Comparison of ENCODE assay signal across 9 cellular contexts in the genomic region with DNA sequence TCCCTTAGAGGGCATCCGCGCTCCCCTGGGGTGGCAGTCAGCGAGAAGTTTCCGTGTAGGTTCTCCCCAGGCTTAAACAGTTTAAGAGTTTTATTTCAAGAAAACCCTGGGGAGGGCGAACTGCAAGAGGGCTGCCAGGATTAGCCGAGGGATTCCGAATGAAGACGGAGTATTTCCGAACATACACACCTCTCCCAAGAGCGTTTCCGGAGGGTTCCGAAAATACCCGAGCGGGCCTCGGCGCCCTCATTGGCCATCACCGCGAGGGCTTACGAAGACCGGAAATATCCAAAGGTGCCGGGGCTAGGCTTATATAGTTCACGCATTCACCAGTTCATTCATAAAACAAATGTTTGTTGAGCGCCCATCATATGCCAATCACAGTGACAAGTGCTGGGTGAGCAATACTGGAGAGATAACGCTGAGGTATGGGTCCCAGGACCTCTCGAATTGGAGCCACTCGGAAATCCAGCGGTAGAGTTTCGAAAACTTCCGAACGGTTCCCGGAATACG. TPM values are rescaled to one million over a fixed set of nuclear protein-coding genes. Genes with fewer than 3 reads are reported as not detected.
DNase-seq lines count a peak whose midpoint lies in the region; ATAC-seq, FAIRE-seq and TF ChIP-seq lines count a peak whose summit lies in the region.
"Had no signal": no experiment of that assay in that cellular context is flagged by ENCODE, and none has a peak within 500 bp of the region (broad histone marks: within the 10 kb centered on the region; RNA-seq: fewer than 3 reads in every experiment).

No MANE protein-coding gene starts in this region.

- H3K9ac ChIP-seq in H1 (replicated peaks in 1 of 4; ENCODE audit: extremely low read depth in 1 of 4, low read depth in 3 of 4, low read length in 3 of 4): peak overlapping the region in 3 of 4 experiments; percentile 80 to 93 (median 85); a peak in 6 of 7 replicates
- peak overlapping the region; percentile 98 for H3K9ac ChIP-seq in mesenchymal stem cell (ENCODE audit: low read length)

- TF ChIP-seq EP300 in H1 (IDR thresholded peaks at IDR 0.05; ENCODE audit: borderline replicate concordance in 1 of 2, low read depth in 2 of 2, low read length in 2 of 2): no peak

- H3K27ac ChIP-seq in CD4-positive, alpha-beta T cell (ENCODE audit: low read depth, low read length): peak overlapping the region; percentile 72
- H3K27ac ChIP-seq in H1 (ENCODE audit: low read depth, low read length) (peak overlapping the region; percentile 86; the same call in 1 of the 2 replicates), mesenchymal stem cell (ENCODE audit: low read length, poor library complexity, severe bottlenecking) (peak overlapping the region; percentile 97)

- no peaks in the 10 kb centered on the region for H3K27me3 ChIP-seq in CD4-positive, alpha-beta T cell (ENCODE audit: control insufficient read depth, insufficient read depth, low read length)
- H3K27me3 ChIP-seq in H1 (replicated peaks in 1 of 4; ENCODE audit: control insufficient read depth in 3 of 4, extremely low read depth in 1 of 4, insufficient read depth in 3 of 4, low read length in 3 of 4) (peaks cover 0 to 6% (median 3%) of the 10 kb centered on the region in 4 experiments; a peak in 3 of 7 replicates), mesenchymal stem cell (ENCODE audit: control insufficient read depth in 1 of 2, insufficient read depth in 1 of 2, low read length in 2 of 2) (no peaks in the 10 kb centered on the region)

- peaks cover 31% of the 10 kb centered on the region for H3K23me2 ChIP-seq in H1 (ENCODE audit: low read depth, low read length)

- no peaks in the 10 kb centered on the region for H3K9me3 ChIP-seq in CD4-positive, alpha-beta T cell (ENCODE audit: control insufficient read depth, low read length)
- H3K9me3 ChIP-seq in H1 (ENCODE audit: insufficient read depth in 2 of 2, low read depth in 1 of 2, low read length in 1 of 2) (no peaks in the 10 kb centered on the region), mesenchymal stem cell (ENCODE audit: control insufficient read depth, low read length) (no peaks in the 10 kb centered on the region)

- H3K9me3 Mint-ChIP-seq in CD4-positive, alpha-beta T cell: no peaks in the 10 kb centered on the region

- POLR2A ChIA-PET in CD4-positive, alpha-beta T cell (lab: Charles Lee): interaction anchor here (1.0 to 5.4 kb wide), 10 partner anchors 15 to 131 kb away, joined by 3 to 45 read pairs (median 10); a partner anchor contains a TSS
- POLR2A ChIA-PET in H1 (lab: Charles Lee; ENCODE audit: partially characterized antibody): interaction anchor here (0.6 to 26.7 kb wide), 20 partner anchors 8 to 239 kb away, joined by 3 to 874 read pairs (median 11); a partner anchor contains a TSS

- 0 out of 2 replicates have a peak overlapping the region, but pooled peaks have one; percentile 61 for H2BK20ac ChIP-seq in H1 (ENCODE audit: low read length)

- H4K91ac ChIP-seq in H1 (replicated peaks; ENCODE audit: insufficient read length, low read length): no peak overlapping the region
- no peak overlapping the region for H4K91ac ChIP-seq in mesenchymal stem cell (ENCODE audit: low read length)

- peak; percentile 78 for ATAC-seq in CD4-positive, alpha-beta T cell (ENCODE audit: poor library complexity)
- peak; percentile 37 for ATAC-seq in GM21367 (IDR thresholded peaks at IDR 0.05; ENCODE audit: unreplicated experiment)

- H2BK15ac ChIP-seq in H1 (ENCODE audit: low read length) (0 out of 2 replicates have a peak overlapping the region, but pooled peaks have one; percentile 96), mesenchymal stem cell (ENCODE audit: low read depth, poor library complexity, severe bottlenecking) (no peak overlapping the region)

- no peak; a peak in 1 of 3 replicates for TF ChIP-seq POLR2A in H1 (IDR thresholded peaks at IDR 0.05; ENCODE audit: control extremely low read depth in 1 of 2, low read depth in 2 of 2, low read length in 2 of 2)

- H3K79me1 ChIP-seq in H1 (ENCODE audit: low read depth, low read length) (peaks cover 33% of the 10 kb centered on the region), mesenchymal stem cell (replicated peaks; ENCODE audit: low read length, poor library complexity, severe bottlenecking) (peaks cover 8% of the 10 kb centered on the region)

- peak overlapping the region; percentile 97 for H3K27ac Mint-ChIP-seq in CD4-positive, alpha-beta T cell

- H3K4me3 ChIP-seq in H1 (ENCODE audit: extremely low read depth in 1 of 4, insufficient read depth in 2 of 4, low read depth in 3 of 4, low read length in 4 of 4) (peak overlapping the region; percentile 89 to 97 (median 94)), mesenchymal stem cell (ENCODE audit: insufficient read depth in 1 of 2, low read depth in 1 of 2, low read length in 2 of 2) (peak overlapping the region; percentile 37 to 98)

- no peak for TF ChIP-seq RAD21 in H1 (IDR thresholded peaks at IDR 0.05 in 1 of 2, conservative IDR thresholded peaks at IDR 0.05 in 1 of 2; ENCODE audit: low read depth in 2 of 2, low read length in 2 of 2)

- H3K4me2 ChIP-seq in H1 (ENCODE audit: insufficient read depth in 1 of 2, low read depth in 2 of 2, low read length in 2 of 2): peak overlapping the region; percentile 87 to 95
- peak overlapping the region; percentile 67 for H3K4me2 ChIP-seq in mesenchymal stem cell (ENCODE audit: low read length, poor library complexity, severe bottlenecking)

- 1% methylated on average over 32 of the region's 32 CpGs; no CpG with 5 or more reads in 1 of the 2 experiments for WGBS in H1 (ENCODE audit: extremely low coverage in 1 of 2, insufficient coverage in 1 of 2, insufficient read length in 1 of 2, insufficient replicate concordance in 2 of 2, low coverage in 1 of 2, low lambda C conversion rate in 2 of 2, missing lambda C conversion rate in 1 of 2), 2 experiments
- under 1% methylated on average over 31 of the region's 32 CpGs for WGBS in mesenchymal stem cell

- peaks cover 77% of the 10 kb centered on the region for H3K4me1 Mint-ChIP-seq in CD4-positive, alpha-beta T cell (ENCODE audit: low read depth)

- H4K8ac ChIP-seq in H1 (ENCODE audit: extremely low read depth, insufficient read depth, low read length): no peak overlapping the region
- H4K8ac ChIP-seq in mesenchymal stem cell (ENCODE audit: low read length): peak overlapping the region; percentile 95

- peaks cover 17 to 27% of the 10 kb centered on the region in 2 experiments; a peak in 3 of 4 replicates for H3K79me2 ChIP-seq in H1 (ENCODE audit: control insufficient read depth in 1 of 2, insufficient read depth in 2 of 2, low read length in 2 of 2)

- H2AK5ac ChIP-seq in H1 (ENCODE audit: low read depth, low read length): 0 out of 2 replicates have a peak overlapping the region, but pooled peaks have one; percentile 88
- no peak overlapping the region for H2AK5ac ChIP-seq in mesenchymal stem cell (ENCODE audit: low read length, severe bottlenecking)

- DNase-seq in CD4-positive, alpha-beta T cell: peak; percentile 91 to 98 (median 96)
- DNase-seq in HT-29 (ENCODE audit: low spot score) (peak; percentile 100), H1 (ENCODE audit: low read depth in 1 of 2, low spot score in 2 of 2) (peak; percentile 71 to 98), mesenchymal stem cell (peak; percentile 97)
- peak; percentile 90 for DNase-seq in NK-92 treated with Interleukin-12 subunit alpha and Interleukin-12 subunit beta, amount 100 ng/mL, for 24 hours (lab: John Stamatoyannopoulos, UW)
- DNase-seq in activated CD8-positive, alpha-beta memory T cell treated with anti-CD3 and anti-CD28 coated beads for 48 hours (ENCODE audit: low read depth in 2 of 3, low spot score in 2 of 3): peak; percentile 85 to 88 (median 87)
- DNase-seq in stimulated activated CD8-positive, alpha-beta memory T cell treated with anti-CD3 and anti-CD28 coated beads, Interleukin-12 subunit alpha, Interleukin-12 subunit beta, amount 100 ng/mL, for 1 hour (ENCODE audit: low read depth): peak; percentile 84

- H4K5ac ChIP-seq in H1 (ENCODE audit: insufficient read length, low read depth, low read length): peak overlapping the region; percentile 91

- H4K20me1 ChIP-seq in H1 (replicated peaks in 1 of 2; ENCODE audit: control insufficient read depth in 1 of 2, insufficient read depth in 2 of 2, low read length in 2 of 2): peaks cover 25 to 44% of the 10 kb centered on the region in 2 experiments

- peak overlapping the region; percentile 98 for H2AFZ ChIP-seq in H1 (ENCODE audit: low read length)
- no peak overlapping the region for H2AFZ ChIP-seq in mesenchymal stem cell (ENCODE audit: low read depth, low read length)

- H3K14ac ChIP-seq in H1 (ENCODE audit: insufficient read length) (no peak overlapping the region), mesenchymal stem cell (ENCODE audit: low read length in 2 of 2) (no peak overlapping the region)

- H3K36me3 ChIP-seq in H1 (ENCODE audit: control insufficient read depth in 2 of 4, insufficient read depth in 4 of 4, low read length in 3 of 4) (peaks cover 23 to 35% (median 26%) of the 10 kb centered on the region in 4 experiments), mesenchymal stem cell (ENCODE audit: control insufficient read depth in 1 of 2, insufficient read depth in 2 of 2, low read depth in 1 of 2, low read length in 2 of 2) (peaks cover 36% of the 10 kb centered on the region in 2 experiments)

- peak; percentile 57 for FAIRE-seq in H1 (lab: Jason Lieb, UNC)
- FAIRE-seq: colon had no signal

- H3K4ac ChIP-seq in H1 (replicated peaks; ENCODE audit: insufficient read length, low read depth, low read length): no peak overlapping the region
- H3K4ac ChIP-seq in mesenchymal stem cell (ENCODE audit: low read depth in 1 of 2, low read length in 2 of 2): peak overlapping the region; percentile 27 to 89

- H3K4me3 Mint-ChIP-seq in CD4-positive, alpha-beta T cell: peak overlapping the region; percentile 100

- H2BK12ac ChIP-seq in H1 (ENCODE audit: low read depth, low read length) (peak overlapping the region; percentile 45; the same call in 1 of the 2 replicates), mesenchymal stem cell (ENCODE audit: low read length in 2 of 2) (no peak overlapping the region)

- H3K27me3 Mint-ChIP-seq in CD4-positive, alpha-beta T cell: no peaks in the 10 kb centered on the region

- H2BK120ac ChIP-seq in H1 (replicated peaks; ENCODE audit: low read depth, low read length): no peak overlapping the region
- H2BK120ac ChIP-seq in mesenchymal stem cell (ENCODE audit: low read depth, low read length): no peak overlapping the region

- H2BK5ac ChIP-seq in H1 (ENCODE audit: low read depth, low read length) (peak overlapping the region; percentile 90), mesenchymal stem cell (ENCODE audit: low read depth, low read length, poor library complexity, severe bottlenecking) (no peak overlapping the region)

- peak overlapping the region; percentile 99 for H3K18ac ChIP-seq in H1 (ENCODE audit: extremely low read depth, low read length)
- H3K18ac ChIP-seq in mesenchymal stem cell (ENCODE audit: low read depth in 1 of 2, low read length in 2 of 2): peak overlapping the region; percentile 67 to 71

- peak overlapping the region; percentile 83 for H3K56ac ChIP-seq in H1 (replicated peaks; ENCODE audit: insufficient read length, low read depth, low read length)

- H3K23ac ChIP-seq in H1 (ENCODE audit: insufficient read length) (no peak overlapping the region), mesenchymal stem cell (ENCODE audit: low read length in 2 of 2) (no peak overlapping the region)

- TF ChIP-seq CTCF in CD4-positive, alpha-beta T cell (IDR thresholded peaks at IDR 0.05): no peak
- TF ChIP-seq CTCF in H1 (IDR thresholded peaks at IDR 0.05; ENCODE audit: control extremely low read depth in 1 of 3, insufficient read depth in 1 of 3, low read depth in 1 of 3, low read length in 3 of 3): no peak

- H3K4me1 ChIP-seq in H1 (replicated peaks in 1 of 4; ENCODE audit: control insufficient read depth in 3 of 4, insufficient read depth in 4 of 4, low read length in 3 of 4) (peaks cover 0 to 43% (median 35%) of the 10 kb centered on the region in 4 experiments; a peak in 6 of 7 replicates), mesenchymal stem cell (ENCODE audit: control insufficient read depth, insufficient read depth, low read depth, low read length) (peaks cover 48% of the 10 kb centered on the region)

- peaks cover 51% of the 10 kb centered on the region for H3K36me3 Mint-ChIP-seq in CD4-positive, alpha-beta T cell (ENCODE audit: low read depth)

- CTCF ChIA-PET in CD4-positive, alpha-beta T cell (lab: Charles Lee): interaction anchor here (1.3 to 2.7 kb wide), 3 partner anchors 46 to 93 kb away, joined by 4 to 31 read pairs (median 10); a partner anchor contains a TSS
- CTCF ChIA-PET in H1 (lab: Charles Lee; ENCODE audit: partially characterized antibody): interaction anchor here (0.9 to 3.2 kb wide), 8 partner anchors 21 to 92 kb away, joined by 3 to 37 read pairs (median 7); a partner anchor contains a TSS

- intact Hi-C loops in CD4-positive, alpha-beta T cell (cut with DNase I, micrococcal nuclease): loop anchor here (1.0 to 5.0 kb wide), 5 partner anchors 24 to 257 kb away; a partner anchor contains a TSS

RNA-seq across cellular contexts. Expression of a gene that starts 0.4 kb away (rescaled TPM):
- total RNA-seq in CD4-positive, alpha-beta T cell: 1,000 to 10,000 TPM; 3,995 to 4,178 TPM
- total RNA-seq in HT-29 (2014; rRNA removed; shearing (Covaris generic)): 1,121 and 1,134 TPM in 2 replicates
- 2,123 and 2,232 TPM in 2 replicates for total RNA-seq in H1 (2021; fragmentation: NEBNext Ultra II Directional; extraction: Animal tissue kit (Norgen Biotek cat#: 25700))
- 6,692 and 8,402 TPM in 2 replicates for polyA plus RNA-seq in H1 (2011; rRNA removed)
- polyA plus RNA-seq in H1 (2011; cell fraction: cytosol; rRNA removed): 2,492 TPM
- 1,571 TPM for polyA plus RNA-seq in H1 (2011; cell fraction: nucleus; rRNA removed)
- polyA plus RNA-seq in H1 (2012, experiment 1 of 2): 1,234 to 2,824 TPM (median 2,522 TPM) in 4 replicates
- 3,077 TPM for polyA plus RNA-seq in H1 (2012, experiment 2 of 2)
- 2,779 TPM for polyA plus RNA-seq in H1 (2013, experiment 1 of 2)
- polyA plus RNA-seq in H1 (2013, experiment 2 of 2): 2,622 TPM
- polyA minus RNA-seq in H1 (2011; rRNA and poly(A)+ RNA removed): 406 and 431 TPM in 2 replicates
- 1,377 TPM for polyA minus RNA-seq in H1 (2011; cell fraction: cytosol; rRNA and poly(A)+ RNA removed)
- polyA minus RNA-seq in H1 (2011; cell fraction: nucleus; rRNA and poly(A)+ RNA removed): 497 TPM
- 3,020 TPM for polyA plus RNA-seq in mesenchymal stem cell (2013, experiment 1 of 2)
- polyA plus RNA-seq in mesenchymal stem cell (2013, experiment 2 of 2): 2,919 TPM

RNA-seq across cellular contexts. Expression of a gene that starts 1.2 kb away (rescaled TPM):
- total RNA-seq in CD4-positive, alpha-beta T cell: 10 to 100 TPM; 14.2 to 14.3 TPM
- total RNA-seq in HT-29 (2014; rRNA removed; shearing (Covaris generic)): 87.8 and 92.7 TPM in 2 replicates
- 3.8 and 3.9 TPM in 2 replicates for total RNA-seq in H1 (2021; fragmentation: NEBNext Ultra II Directional; extraction: Animal tissue kit (Norgen Biotek cat#: 25700))
- 0.49 and 0.53 TPM in 2 replicates for polyA plus RNA-seq in H1 (2011; rRNA removed)
- polyA plus RNA-seq in H1 (2011; cell fraction: cytosol; rRNA removed): 1.9 TPM
- 1.2 TPM for polyA plus RNA-seq in H1 (2011; cell fraction: nucleus; rRNA removed)
- 0.50 to 2.6 TPM (median 1.5 TPM) in 4 replicates for polyA plus RNA-seq in H1 (2012, experiment 1 of 2)
- not detected for polyA plus RNA-seq in H1 (2012, experiment 2 of 2)
- polyA plus RNA-seq in H1 (2013, experiment 1 of 2): 2.1 TPM
- 1.3 TPM for polyA plus RNA-seq in H1 (2013, experiment 2 of 2)
- not detected in 2 replicates for polyA minus RNA-seq in H1 (2011; rRNA and poly(A)+ RNA removed)
- 2.3 TPM for polyA minus RNA-seq in H1 (2011; cell fraction: cytosol; rRNA and poly(A)+ RNA removed)
- polyA minus RNA-seq in H1 (2011; cell fraction: nucleus; rRNA and poly(A)+ RNA removed): 1.1 TPM
- polyA plus RNA-seq in mesenchymal stem cell (2013, experiment 1 of 2): 0.18 TPM
- polyA plus RNA-seq in mesenchymal stem cell (2013, experiment 2 of 2): 0.10 TPM

RNA-seq across cellular contexts. Expression of a gene that starts 8.7 kb away (rescaled TPM):
- not detected for total RNA-seq in CD4-positive, alpha-beta T cell
- total RNA-seq in HT-29 (2014; rRNA removed; shearing (Covaris generic)): not detected in 2 replicates
- 1.4 TPM in 1 of 2 replicates, not detected in the other for total RNA-seq in H1 (2021; fragmentation: NEBNext Ultra II Directional; extraction: Animal tissue kit (Norgen Biotek cat#: 25700))
- polyA plus RNA-seq in H1 (2011; rRNA removed): 1.6 and 4.5 TPM in 2 replicates
- 1.7 TPM for polyA plus RNA-seq in H1 (2011; cell fraction: cytosol; rRNA removed)
- polyA plus RNA-seq in H1 (2011; cell fraction: nucleus; rRNA removed): 2.7 TPM
- polyA plus RNA-seq in H1 (2012, experiment 1 of 2): 0.54 to 3.6 TPM (median 1.4 TPM) in 4 replicates
- not detected for polyA plus RNA-seq in H1 (2012, experiment 2 of 2)
- 0.41 TPM for polyA plus RNA-seq in H1 (2013, experiment 1 of 2)
- 0.33 TPM for polyA plus RNA-seq in H1 (2013, experiment 2 of 2)
- not detected in 2 replicates for polyA minus RNA-seq in H1 (2011; rRNA and poly(A)+ RNA removed)
- polyA minus RNA-seq in H1 (2011; cell fraction: cytosol; rRNA and poly(A)+ RNA removed): not detected
- not detected for polyA minus RNA-seq in H1 (2011; cell fraction: nucleus; rRNA and poly(A)+ RNA removed)
- polyA plus RNA-seq in mesenchymal stem cell (2013, experiment 1 of 2): 0.26 TPM
- 0.08 TPM for polyA plus RNA-seq in mesenchymal stem cell (2013, experiment 2 of 2)

RNA-seq across cellular contexts. Expression of a gene that starts 15.0 kb away (rescaled TPM):
- total RNA-seq in CD4-positive, alpha-beta T cell: under 1 TPM; 0.22 to 0.92 TPM
- total RNA-seq in HT-29 (2014; rRNA removed; shearing (Covaris generic)): 0.31 and 2.8 TPM in 2 replicates
- total RNA-seq in H1 (2021; fragmentation: NEBNext Ultra II Directional; extraction: Animal tissue kit (Norgen Biotek cat#: 25700)): 1.6 and 2.8 TPM in 2 replicates
- 1.7 and 2.7 TPM in 2 replicates for polyA plus RNA-seq in H1 (2011; rRNA removed)
- polyA plus RNA-seq in H1 (2011; cell fraction: cytosol; rRNA removed): 2.3 TPM
- 6.8 TPM for polyA plus RNA-seq in H1 (2011; cell fraction: nucleus; rRNA removed)
- polyA plus RNA-seq in H1 (2012, experiment 1 of 2): 1.0 to 2.3 TPM (median 1.2 TPM) in 4 replicates
- polyA plus RNA-seq in H1 (2012, experiment 2 of 2): 1.2 TPM
- polyA plus RNA-seq in H1 (2013, experiment 1 of 2): 1.2 TPM
- 1.0 TPM for polyA plus RNA-seq in H1 (2013, experiment 2 of 2)
- 0.27 and 0.41 TPM in 2 replicates for polyA minus RNA-seq in H1 (2011; rRNA and poly(A)+ RNA removed)
- polyA minus RNA-seq in H1 (2011; cell fraction: cytosol; rRNA and poly(A)+ RNA removed): 1.5 TPM
- polyA minus RNA-seq in H1 (2011; cell fraction: nucleus; rRNA and poly(A)+ RNA removed): 2.2 TPM
- 6.4 TPM for polyA plus RNA-seq in mesenchymal stem cell (2013, experiment 1 of 2)
- polyA plus RNA-seq in mesenchymal stem cell (2013, experiment 2 of 2): 6.1 TPM

RNA-seq across cellular contexts. Expression of a gene that starts 22.2 kb away (rescaled TPM):
- total RNA-seq in CD4-positive, alpha-beta T cell: under 1 TPM in 1 of 2 experiments, not detected in 1; 0.08 TPM
- total RNA-seq in HT-29 (2014; rRNA removed; shearing (Covaris generic)): not detected in 2 replicates
- total RNA-seq in H1 (2021; fragmentation: NEBNext Ultra II Directional; extraction: Animal tissue kit (Norgen Biotek cat#: 25700)): not detected in 2 replicates
- polyA plus RNA-seq in H1 (2011; rRNA removed): 0.03 and 0.05 TPM in 2 replicates
- polyA plus RNA-seq in H1 (2011; cell fraction: cytosol; rRNA removed): 0.03 TPM
- polyA plus RNA-seq in H1 (2011; cell fraction: nucleus; rRNA removed): 0.63 TPM
- polyA plus RNA-seq in H1 (2012, experiment 1 of 2): 0.08 TPM in 1 of 4 replicates, not detected in the others
- not detected for polyA plus RNA-seq in H1 (2012, experiment 2 of 2)
- polyA plus RNA-seq in H1 (2013, experiment 1 of 2): 0.02 TPM
- polyA plus RNA-seq in H1 (2013, experiment 2 of 2): 0.02 TPM
- polyA minus RNA-seq in H1 (2011; rRNA and poly(A)+ RNA removed): not detected in 2 replicates
- polyA minus RNA-seq in H1 (2011; cell fraction: cytosol; rRNA and poly(A)+ RNA removed): not detected
- 0.20 TPM for polyA minus RNA-seq in H1 (2011; cell fraction: nucleus; rRNA and poly(A)+ RNA removed)
- not detected for polyA plus RNA-seq in mesenchymal stem cell (2013, experiment 1 of 2)
- polyA plus RNA-seq in mesenchymal stem cell (2013, experiment 2 of 2): not detected

Comparison
In these comparisons a context has a peak if more than half of its experiments do, and no peak if none do; other contexts are left out.
1. Peak in every context shown above with its lines: DNase-seq, ATAC-seq, H3K4me3 ChIP-seq and H3K27ac ChIP-seq.